In the genomic region with DNA sequence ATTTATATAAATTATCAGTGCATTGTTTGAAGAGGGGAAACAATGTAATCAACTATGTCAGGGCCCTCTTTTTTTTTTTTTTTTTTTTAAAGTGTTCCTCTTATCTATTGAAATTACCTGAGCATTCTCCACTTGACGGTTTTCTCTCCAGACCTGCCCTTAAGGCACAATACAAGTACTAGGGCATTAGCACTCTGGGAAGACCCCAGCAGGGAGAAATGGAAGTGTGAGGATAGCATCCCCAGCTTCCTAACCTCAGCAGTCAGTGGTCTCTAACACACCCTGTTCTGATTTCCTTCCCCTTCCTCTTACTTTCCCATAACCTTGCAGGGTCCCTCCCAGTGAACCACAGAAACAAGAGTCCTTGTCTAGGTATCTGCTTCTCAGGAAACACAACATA, we compare ENCODE assay signal across 34 cellular contexts.
"Had no signal": no experiment of that assay in that cellular context is flagged by ENCODE, and none has a peak within 500 bp of the region (broad histone marks: within the 10 kb centered on the region; RNA-seq: fewer than 3 reads in every experiment).

No MANE protein-coding gene starts in this region.

- H3K27me3 ChIP-seq: ascending aorta, cardiac muscle cell had no signal

- H3K36me3 Mint-ChIP-seq: activated CD4-positive, alpha-beta memory T cell treated with anti-CD3 and anti-CD28 coated beads for 36 hours; activated naive CD4-positive, alpha-beta T cell treated with anti-CD3 and anti-CD28 coated beads, Interleukin-2, amount 10 ng/mL, durations not matched to agents 7 days and 5 days; activated naive CD4-positive, alpha-beta T cell treated with anti-CD3 and anti-CD28 coated beads, Interleukin-2, amount 50 U/mL, for 24 hours; activated naive CD8-positive, alpha-beta T cell; activated naive CD8-positive, alpha-beta T cell treated with anti-CD3 and anti-CD28 coated beads, Interleukin-2, amount 10 ng/mL, durations not matched to agents 7 days and 5 days; brain had no signal

- H3K4me1 ChIP-seq: ascending aorta had no signal

- DNase-seq: activated B cell treated with CpG ODN at 0.5 μM for 24 hours; activated CD4-positive, alpha-beta memory T cell treated with anti-CD3 and anti-CD28 coated beads for 36 hours; activated CD4-positive, alpha-beta T cell treated with anti-CD3 and anti-CD28 coated beads for 4 hours; activated CD4-positive, alpha-beta T cell treated with anti-CD3 and anti-CD28 coated beads, Interleukin-2, amount 10 ng/mL, durations not matched to agents 24 days and 14 days; activated CD4-positive, alpha-beta T cell treated with anti-CD3 and anti-CD28 coated beads, Interleukin-2, amount 50 U/mL, for 1 hour; activated CD4-positive, alpha-beta T cell treated with anti-CD3 and anti-CD28 coated beads, Interleukin-2, amount 50 U/mL, for 4 hours; activated CD4-positive, CD25-positive, alpha-beta regulatory T cell treated with anti-CD3 and anti-CD28 coated beads, Interleukin-2, amount 50 U/mL, for 72 hours; activated CD8-positive, alpha-beta memory T cell treated with anti-CD3 and anti-CD28 coated beads, Interleukin-2, amount 50 U/mL, for 48 hours; activated CD8-positive, alpha-beta T cell treated with anti-CD3 and anti-CD28 coated beads for 36 hours; activated effector memory CD4-positive, alpha-beta T cell treated with Interleukin-2 at 50 U/mL for 16 hours; activated gamma-delta T cell; activated naive CD4-positive, alpha-beta T cell treated with anti-CD3 and anti-CD28 coated beads, Interleukin-2, amount 10 ng/mL, durations not matched to agents 7 days and 5 days; activated naive CD4-positive, alpha-beta T cell treated with Interleukin-2 at 50 U/mL for 16 hours; activated naive CD8-positive, alpha-beta T cell treated with anti-CD3 and anti-CD28 coated beads, Interleukin-2, amount 10 ng/mL, durations not matched to agents 7 days and 5 days; activated naive CD8-positive, alpha-beta T cell treated with anti-CD3 and anti-CD28 coated beads, Interleukin-2, amount 50 U/mL, for 24 hours; activated T-cell treated with anti-CD3 and anti-CD28 coated beads, Interleukin-2, amount 50 U/mL, for 24 hours; activated T-cell treated with anti-CD3 and anti-CD28 coated beads, Interleukin-2, amount 50 U/mL, for 48 hours; amygdala; anterior cingulate cortex; caudate nucleus; cerebellar nuclear complex; T-helper 1 cell; T-helper 2 cell; T-helper 9 cell had no signal

- H3K27ac ChIP-seq: ascending aorta, cardiac muscle cell, VCaP had no signal

- H3K36me3 ChIP-seq: ascending aorta, cardiac muscle cell had no signal

- H3K4me3 Mint-ChIP-seq: activated B cell treated with CpG ODN at 0.5 μM for 24 hours; activated CD4-positive, alpha-beta memory T cell treated with anti-CD3 and anti-CD28 coated beads for 36 hours; activated CD4-positive, alpha-beta T cell treated with anti-CD3 and anti-CD28 coated beads, Interleukin-2, amount 10 ng/mL, durations not matched to agents 24 days and 14 days; activated CD8-positive, alpha-beta T cell treated with anti-CD3 and anti-CD28 coated beads for 36 hours; activated naive CD4-positive, alpha-beta T cell treated with anti-CD3 and anti-CD28 coated beads, Interleukin-2, amount 10 ng/mL, durations not matched to agents 7 days and 5 days; activated naive CD4-positive, alpha-beta T cell treated with anti-CD3 and anti-CD28 coated beads, Interleukin-2, amount 50 U/mL, for 24 hours; activated naive CD8-positive, alpha-beta T cell; activated naive CD8-positive, alpha-beta T cell treated with anti-CD3 and anti-CD28 coated beads, Interleukin-2, amount 10 ng/mL, durations not matched to agents 7 days and 5 days; activated naive CD8-positive, alpha-beta T cell treated with anti-CD3 and anti-CD28 coated beads, Interleukin-2, amount 50 U/mL, for 24 hours; activated T-cell treated with anti-CD3 and anti-CD28 coated beads, Interleukin-2, amount 50 U/mL, for 24 hours; brain; central memory CD8-positive, alpha-beta T cell; T-helper 1 cell treated with Interleukin-12 subunit alpha and Interleukin-12 subunit beta and Interleukin-4 antibody, amounts not matched to agents 30 μg/mL and 1 μg/mL, for 36 hours; T-helper 2 cell treated with Interferon-gamma antibody and Interleukin-4, amounts not matched to agents 5 μg/mL and 100 μg/mL, for 36 hours had no signal

- H3K9me3 Mint-ChIP-seq: activated CD4-positive, alpha-beta memory T cell treated with anti-CD3 and anti-CD28 coated beads for 36 hours; activated CD4-positive, alpha-beta T cell treated with anti-CD3 and anti-CD28 coated beads, Interleukin-2, amount 10 ng/mL, durations not matched to agents 24 days and 14 days; activated naive CD4-positive, alpha-beta T cell treated with anti-CD3 and anti-CD28 coated beads, Interleukin-2, amount 10 ng/mL, durations not matched to agents 7 days and 5 days; activated naive CD8-positive, alpha-beta T cell treated with anti-CD3 and anti-CD28 coated beads, Interleukin-2, amount 10 ng/mL, durations not matched to agents 7 days and 5 days; T-helper 1 cell treated with Interleukin-12 subunit alpha and Interleukin-12 subunit beta and Interleukin-4 antibody, amounts not matched to agents 30 μg/mL and 1 μg/mL, for 36 hours had no signal

- H3K4me3 ChIP-seq: ascending aorta, cardiac muscle cell had no signal

- H3K27me3 Mint-ChIP-seq: activated B cell treated with CpG ODN at 0.5 μM for 24 hours; activated CD4-positive, alpha-beta memory T cell treated with anti-CD3 and anti-CD28 coated beads for 36 hours; activated CD4-positive, alpha-beta T cell treated with anti-CD3 and anti-CD28 coated beads, Interleukin-2, amount 10 ng/mL, durations not matched to agents 24 days and 14 days; activated CD8-positive, alpha-beta T cell treated with anti-CD3 and anti-CD28 coated beads for 36 hours; activated naive CD4-positive, alpha-beta T cell treated with anti-CD3 and anti-CD28 coated beads, Interleukin-2, amount 10 ng/mL, durations not matched to agents 7 days and 5 days; activated naive CD4-positive, alpha-beta T cell treated with anti-CD3 and anti-CD28 coated beads, Interleukin-2, amount 50 U/mL, for 24 hours; activated naive CD8-positive, alpha-beta T cell; activated naive CD8-positive, alpha-beta T cell treated with anti-CD3 and anti-CD28 coated beads, Interleukin-2, amount 10 ng/mL, durations not matched to agents 7 days and 5 days; activated naive CD8-positive, alpha-beta T cell treated with anti-CD3 and anti-CD28 coated beads, Interleukin-2, amount 50 U/mL, for 24 hours; activated T-cell treated with anti-CD3 and anti-CD28 coated beads, Interleukin-2, amount 50 U/mL, for 24 hours; brain; central memory CD8-positive, alpha-beta T cell had no signal

- H3K4me1 Mint-ChIP-seq: activated B cell treated with CpG ODN at 0.5 μM for 24 hours; activated CD4-positive, alpha-beta T cell treated with anti-CD3 and anti-CD28 coated beads, Interleukin-2, amount 10 ng/mL, durations not matched to agents 24 days and 14 days; activated naive CD4-positive, alpha-beta T cell treated with anti-CD3 and anti-CD28 coated beads, Interleukin-2, amount 10 ng/mL, durations not matched to agents 7 days and 5 days; activated naive CD4-positive, alpha-beta T cell treated with anti-CD3 and anti-CD28 coated beads, Interleukin-2, amount 50 U/mL, for 24 hours; activated naive CD8-positive, alpha-beta T cell treated with anti-CD3 and anti-CD28 coated beads, Interleukin-2, amount 10 ng/mL, durations not matched to agents 7 days and 5 days; activated naive CD8-positive, alpha-beta T cell treated with anti-CD3 and anti-CD28 coated beads, Interleukin-2, amount 50 U/mL, for 24 hours; brain; central memory CD8-positive, alpha-beta T cell had no signal

- ATAC-seq: activated CD8-positive, alpha-beta T cell treated with anti-CD3 and anti-CD28 coated beads for 36 hours; activated naive CD8-positive, alpha-beta T cell treated with anti-CD3 and anti-CD28 coated beads, Interleukin-2, amount 50 U/mL, for 24 hours had no signal

- H3K27ac Mint-ChIP-seq: activated B cell treated with CpG ODN at 0.5 μM for 24 hours; activated CD4-positive, alpha-beta memory T cell treated with anti-CD3 and anti-CD28 coated beads for 36 hours; activated CD4-positive, alpha-beta T cell treated with anti-CD3 and anti-CD28 coated beads, Interleukin-2, amount 10 ng/mL, durations not matched to agents 24 days and 14 days; activated CD8-positive, alpha-beta T cell treated with anti-CD3 and anti-CD28 coated beads for 36 hours; activated naive CD4-positive, alpha-beta T cell treated with anti-CD3 and anti-CD28 coated beads, Interleukin-2, amount 10 ng/mL, durations not matched to agents 7 days and 5 days; activated naive CD4-positive, alpha-beta T cell treated with anti-CD3 and anti-CD28 coated beads, Interleukin-2, amount 50 U/mL, for 24 hours; activated naive CD8-positive, alpha-beta T cell; activated naive CD8-positive, alpha-beta T cell treated with anti-CD3 and anti-CD28 coated beads, Interleukin-2, amount 10 ng/mL, durations not matched to agents 7 days and 5 days; activated naive CD8-positive, alpha-beta T cell treated with anti-CD3 and anti-CD28 coated beads, Interleukin-2, amount 50 U/mL, for 24 hours; activated T-cell treated with anti-CD3 and anti-CD28 coated beads, Interleukin-2, amount 50 U/mL, for 24 hours; activated T-helper 2 cell treated with anti-CD3 and anti-CD28 coated beads, Interferon-gamma antibody, Interleukin-2, Interleukin-4, amounts not matched to agents 10 μg/mL and 5 μg/mL and 100 μg/mL, durations not matched to agents 14 hours and 24 hours and 36 hours; brain; T-helper 1 cell treated with Interleukin-12 subunit alpha and Interleukin-12 subunit beta and Interleukin-4 antibody, amounts not matched to agents 30 μg/mL and 1 μg/mL, for 36 hours; T-helper 2 cell treated with Interferon-gamma antibody and Interleukin-4, amounts not matched to agents 5 μg/mL and 100 μg/mL, for 36 hours had no signal
